In genomic region chrX:53984895-53985294, GRCh38 we compare ENCODE assay signal across 23 cellular contexts. TPM values are rescaled to one million over a fixed set of nuclear protein-coding genes. Genes with fewer than 3 reads are reported as not detected.
DNase-seq lines count a peak whose midpoint lies in the region; ATAC-seq, FAIRE-seq and TF ChIP-seq lines count a peak whose summit lies in the region.
"Had no signal": no experiment of that assay in that cellular context is flagged by ENCODE, and none has a peak within 500 bp of the region (broad histone marks: within the 10 kb centered on the region; RNA-seq: fewer than 3 reads in every experiment).

No MANE protein-coding gene starts in this region.

- no peak overlapping the region for H3K27ac ChIP-seq in kidney (ENCODE audit: low read depth in 2 of 2, low read length in 2 of 2)
- H3K27ac ChIP-seq: 22Rv1; A549; BLaER1 treated with 17β-estradiol and CSF1 and Interleukin-3, amounts not matched to agents 10 nM and 100 nM; C4-2B had no signal

- no peaks in the 10 kb centered on the region for H3K27me3 Mint-ChIP-seq in activated naive CD8-positive, alpha-beta T cell treated with anti-CD3 and anti-CD28 coated beads, Interleukin-2, amount 50 U/mL, for 24 hours
- no peaks in the 10 kb centered on the region for H3K27me3 Mint-ChIP-seq in activated naive CD8-positive, alpha-beta T cell treated with anti-CD3 and anti-CD28 coated beads for 36 hours
- H3K27me3 Mint-ChIP-seq in neural crest cell (ENCODE audit: low read depth): no peaks in the 10 kb centered on the region
- H3K27me3 Mint-ChIP-seq: B cell; CD4-positive, alpha-beta T cell had no signal

- intact Hi-C loops in kidney (cut with DNase I): no loop called here

- no peaks in the 10 kb centered on the region for H3K4me1 Mint-ChIP-seq in activated naive CD8-positive, alpha-beta T cell treated with anti-CD3 and anti-CD28 coated beads, Interleukin-2, amount 50 U/mL, for 24 hours
- H3K4me1 Mint-ChIP-seq in activated naive CD8-positive, alpha-beta T cell treated with anti-CD3 and anti-CD28 coated beads for 36 hours: no peaks in the 10 kb centered on the region
- no peaks in the 10 kb centered on the region for H3K4me1 Mint-ChIP-seq in neural crest cell
- no peaks in the 10 kb centered on the region for H3K4me1 Mint-ChIP-seq in stimulated activated effector memory CD8-positive, alpha-beta T cell treated with anti-CD3 and anti-CD28 coated beads, Interleukin-12 subunit alpha, Interleukin-12 subunit beta, amount 100 ng/mL, for 72 hours
- H3K4me1 Mint-ChIP-seq: B cell had no signal

- H3K36me3 ChIP-seq in kidney (ENCODE audit: control insufficient read depth in 1 of 2, insufficient read depth in 2 of 2, low read length in 2 of 2): peaks cover 5 to 8% of the 10 kb centered on the region in 2 donors

- no peak for DNase-seq in activated naive CD8-positive, alpha-beta T cell treated with anti-CD3 and anti-CD28 coated beads, Interleukin-2, amount 50 U/mL, for 24 hours
- no peak for DNase-seq in activated naive CD8-positive, alpha-beta T cell treated with anti-CD3 and anti-CD28 coated beads for 36 hours
- DNase-seq in kidney (peak; percentile 63), neural crest cell (ENCODE audit: low read depth, low spot score) (no peak), NCI-H1092 treated with DMSO at 0.1 percent for 48 hours (lab: John Stamatoyannopoulos, UW) (no peak)
- no peak for DNase-seq in stimulated activated effector memory CD8-positive, alpha-beta T cell treated with anti-CD3 and anti-CD28 coated beads, Interleukin-12 subunit alpha, Interleukin-12 subunit beta, amount 100 ng/mL, for 72 hours (ENCODE audit: low spot score in 2 of 2)
- DNase-seq: AML-193; Caco-2; Calu3; CD4-positive, alpha-beta T cell; CD8-positive, alpha-beta T cell; DMS79 treated with DMSO at 0.1 percent for 48 hours; GF-D8 had no signal

- H3K27ac Mint-ChIP-seq in activated naive CD8-positive, alpha-beta T cell treated with anti-CD3 and anti-CD28 coated beads, Interleukin-2, amount 50 U/mL, for 24 hours: peak overlapping the region; percentile 39
- H3K27ac Mint-ChIP-seq in activated naive CD8-positive, alpha-beta T cell treated with anti-CD3 and anti-CD28 coated beads for 36 hours: no peak overlapping the region
- H3K27ac Mint-ChIP-seq in neural crest cell (ENCODE audit: unreplicated experiment): peak overlapping the region; percentile 48
- H3K27ac Mint-ChIP-seq in stimulated activated effector memory CD8-positive, alpha-beta T cell treated with anti-CD3 and anti-CD28 coated beads, Interleukin-12 subunit alpha, Interleukin-12 subunit beta, amount 100 ng/mL, for 72 hours: peak overlapping the region; percentile 84
- H3K27ac Mint-ChIP-seq: B cell; CD4-positive, alpha-beta T cell; CD8-positive, alpha-beta T cell had no signal

- no peak for FAIRE-seq in kidney (lab: Jason Lieb, UNC)
- FAIRE-seq: A549, D721Med, G401.6, GM12891 had no signal

- H3K36me3 Mint-ChIP-seq in activated naive CD8-positive, alpha-beta T cell treated with anti-CD3 and anti-CD28 coated beads, Interleukin-2, amount 50 U/mL, for 24 hours (ENCODE audit: low read depth): peaks cover 37% of the 10 kb centered on the region
- peaks cover 16% of the 10 kb centered on the region for H3K36me3 Mint-ChIP-seq in activated naive CD8-positive, alpha-beta T cell treated with anti-CD3 and anti-CD28 coated beads for 36 hours
- H3K36me3 Mint-ChIP-seq in neural crest cell (ENCODE audit: low read depth): peaks cover 18% of the 10 kb centered on the region
- H3K36me3 Mint-ChIP-seq in stimulated activated effector memory CD8-positive, alpha-beta T cell treated with anti-CD3 and anti-CD28 coated beads, Interleukin-12 subunit alpha, Interleukin-12 subunit beta, amount 100 ng/mL, for 72 hours: peaks cover 91% of the 10 kb centered on the region

- no peak overlapping the region for H3K4me3 Mint-ChIP-seq in activated naive CD8-positive, alpha-beta T cell treated with anti-CD3 and anti-CD28 coated beads, Interleukin-2, amount 50 U/mL, for 24 hours
- H3K4me3 Mint-ChIP-seq in activated naive CD8-positive, alpha-beta T cell treated with anti-CD3 and anti-CD28 coated beads for 36 hours: no peak overlapping the region
- H3K4me3 Mint-ChIP-seq in neural crest cell: no peak overlapping the region
- no peak overlapping the region for H3K4me3 Mint-ChIP-seq in stimulated activated effector memory CD8-positive, alpha-beta T cell treated with anti-CD3 and anti-CD28 coated beads, Interleukin-12 subunit alpha, Interleukin-12 subunit beta, amount 100 ng/mL, for 72 hours
- H3K4me3 Mint-ChIP-seq: B cell; CD4-positive, alpha-beta T cell; CD8-positive, alpha-beta T cell had no signal

- no peak for TF ChIP-seq CTCF in kidney (IDR thresholded peaks at IDR 0.05; ENCODE audit: borderline replicate concordance, extremely low read depth, insufficient read depth)
- no peak for TF ChIP-seq CTCF in neural crest cell (conservative IDR thresholded peaks at IDR 0.05)

- H3K9me3 ChIP-seq in kidney (ENCODE audit: control insufficient read depth in 1 of 2, low read length in 2 of 2): no peaks in the 10 kb centered on the region
- H3K9me3 ChIP-seq: A549; BLaER1 treated with 17β-estradiol and CSF1 and Interleukin-3, amounts not matched to agents 10 nM and 100 nM; Caco-2 had no signal

- H3K4me1 ChIP-seq in kidney (ENCODE audit: control insufficient read depth in 1 of 2, insufficient read depth in 1 of 2, low read depth in 1 of 2, low read length in 2 of 2): no peaks in the 10 kb centered on the region
- H3K4me1 ChIP-seq: A549; BLaER1 treated with 17β-estradiol and CSF1 and Interleukin-3, amounts not matched to agents 10 nM and 100 nM; Caco-2 had no signal

- H3K9ac ChIP-seq in kidney (ENCODE audit: low read length in 2 of 2): no peak overlapping the region
- H3K9ac ChIP-seq: BLaER1 treated with 17β-estradiol and CSF1 and Interleukin-3, amounts not matched to agents 10 nM and 100 nM had no signal

- ATAC-seq in activated naive CD8-positive, alpha-beta T cell treated with anti-CD3 and anti-CD28 coated beads, Interleukin-2, amount 50 U/mL, for 24 hours: no peak
- no peak for ATAC-seq in stimulated activated effector memory CD8-positive, alpha-beta T cell treated with anti-CD3 and anti-CD28 coated beads, Interleukin-12 subunit alpha, Interleukin-12 subunit beta, amount 100 ng/mL, for 72 hours
- ATAC-seq in GM18907 (IDR thresholded peaks at IDR 0.05; ENCODE audit: unreplicated experiment): no peak
- ATAC-seq in GM21390 (IDR thresholded peaks at IDR 0.05; ENCODE audit: unreplicated experiment): no peak
- ATAC-seq: A549; CD8-positive, alpha-beta T cell had no signal

- no peak overlapping the region for H3K4me3 ChIP-seq in kidney (ENCODE audit: low read length in 2 of 2)
- H3K4me3 ChIP-seq: A549; BLaER1 treated with 17β-estradiol and CSF1 and Interleukin-3, amounts not matched to agents 10 nM and 100 nM had no signal

- H3K9me3 Mint-ChIP-seq in activated naive CD8-positive, alpha-beta T cell treated with anti-CD3 and anti-CD28 coated beads, Interleukin-2, amount 50 U/mL, for 24 hours: no peaks in the 10 kb centered on the region
- no peaks in the 10 kb centered on the region for H3K9me3 Mint-ChIP-seq in activated naive CD8-positive, alpha-beta T cell treated with anti-CD3 and anti-CD28 coated beads for 36 hours
- H3K9me3 Mint-ChIP-seq in neural crest cell: peaks cover 2% of the 10 kb centered on the region
- H3K9me3 Mint-ChIP-seq in stimulated activated effector memory CD8-positive, alpha-beta T cell treated with anti-CD3 and anti-CD28 coated beads, Interleukin-12 subunit alpha, Interleukin-12 subunit beta, amount 100 ng/mL, for 72 hours: no peaks in the 10 kb centered on the region
- H3K9me3 Mint-ChIP-seq: CD4-positive, alpha-beta T cell; CD8-positive, alpha-beta T cell had no signal

RNA-seq across cellular contexts. Expression of gene PHF8, which starts 59.4 kb away (rescaled TPM):
- 10 to 100 TPM; 38.7 to 41.7 TPM for total RNA-seq in activated naive CD8-positive, alpha-beta T cell treated with anti-CD3 and anti-CD28 coated beads for 36 hours
- total RNA-seq in kidney: 34.1 TPM
- 5.0 TPM for polyA plus RNA-seq in kidney (ENCODE audit: insufficient read depth, low read depth, low replicate concordance)
- 38.1 and 38.3 TPM in 2 replicates for total RNA-seq in neural crest cell
